ENCODE assay signal across 20 cellular contexts in the genomic region with DNA sequence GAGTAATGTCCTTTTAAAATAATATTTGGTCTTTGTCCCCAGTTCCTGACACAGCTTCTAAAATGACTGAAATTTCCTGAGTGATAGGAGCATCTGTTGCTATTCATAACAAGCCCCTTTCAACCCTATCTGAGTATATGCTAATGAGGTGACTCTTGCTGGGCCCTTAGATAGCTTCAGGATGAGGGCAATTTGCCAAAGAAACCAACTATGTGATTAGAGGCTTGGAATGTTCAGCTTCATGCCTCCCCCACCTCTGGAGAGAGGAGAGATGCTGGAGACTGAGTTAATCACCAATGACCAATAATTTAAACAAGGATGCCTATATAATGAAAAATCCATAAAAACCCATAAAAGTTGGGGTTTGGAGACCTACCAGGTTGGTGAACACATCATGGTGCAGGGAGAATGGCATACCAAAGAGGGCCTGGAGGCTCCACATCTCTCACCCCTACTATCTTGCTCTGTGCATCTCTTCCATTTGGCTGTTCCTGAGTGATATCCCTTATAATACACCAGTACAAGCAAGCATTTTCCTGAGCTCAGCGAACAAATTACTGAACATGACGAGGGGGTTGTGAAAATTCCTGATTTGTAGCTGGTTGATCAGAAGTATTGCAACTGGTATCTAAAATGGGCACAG.
A peak's percentile ranks its signal among the peaks of the same experiment; 100 is the strongest.
DNase-seq lines count a peak whose midpoint lies in the region; ATAC-seq, FAIRE-seq and TF ChIP-seq lines count a peak whose summit lies in the region.
"Had no signal": no experiment of that assay in that cellular context is flagged by ENCODE, and none has a peak within 500 bp of the region (broad histone marks: within the 10 kb centered on the region; RNA-seq: fewer than 3 reads in every experiment).

No MANE protein-coding gene starts in this region.

- H3K36me3 ChIP-seq in K562 (ENCODE audit: control insufficient read depth, insufficient read depth, low read length): no peaks in the 10 kb centered on the region
- H3K36me3 ChIP-seq: esophagus squamous epithelium, suprapubic skin had no signal

- POLR2A ChIA-PET in K562 (lab: Yijun Ruan, JAX): interaction anchor here (0.9 to 2.0 kb wide), 2 partner anchors 10 to 19 kb away, joined by 3 to 11 read pairs; no protein-coding TSS in a partner anchor

- no peak for TF ChIP-seq RAD21 in K562 (CRISPR knock-in tag; conservative IDR thresholded peaks at IDR 0.05 in 1 of 2, IDR thresholded peaks at IDR 0.05 in 1 of 2)

- WGBS in K562 (ENCODE audit: insufficient coverage, low coverage, missing lambda C conversion rate): 26% methylated on average over 2 of the region's 2 CpGs

- intact Hi-C loops in K562 (cut with micrococcal nuclease): no loop called here

- no peaks in the 10 kb centered on the region for H3K27me3 ChIP-seq in K562 (ENCODE audit: control insufficient read depth in 2 of 2, insufficient read depth in 2 of 2, low read length in 2 of 2)
- H3K27me3 ChIP-seq: esophagus squamous epithelium, suprapubic skin had no signal

- no TSS peak for BruUV-seq in K562 (replicated peaks; lab: Mats Ljungman, UMichigan)

- DNase-seq in EL (peak; percentile 82), NCI-H524 (lab: John Stamatoyannopoulos, UW) (peak; percentile 26 to 61), K562 (ENCODE audit: extremely low read depth in 1 of 4, low spot score in 3 of 4) (peak in 3 of 4 experiments; percentile 11 to 70 (median 13)), kidney tubule cell (ENCODE audit: low spot score) (peak; percentile 71), NK-92 (lab: John Stamatoyannopoulos, UW; ENCODE audit: unreplicated experiment) (no peak), NCI-H2081 treated with DMSO at 0.1 percent for 48 hours (lab: John Stamatoyannopoulos, UW) (no peak), NCI-H187 treated with DMSO at 0.1 percent for 48 hours (lab: John Stamatoyannopoulos, UW) (no peak)
- DNase-seq: activated CD4-positive, alpha-beta T cell treated with anti-CD3 and anti-CD28 coated beads for 1 hour; caudate nucleus; esophagus squamous epithelium; GF-D8; head of caudate nucleus; NCI-H1436; NCI-H345; SHP77 treated with DMSO at 0.1 percent for 48 hours; T-helper 1 cell had no signal

- no peak overlapping the region for H3K9ac ChIP-seq in K562 (ENCODE audit: insufficient read depth in 1 of 2, low read depth in 2 of 2, low read length in 2 of 2)

- FAIRE-seq in K562 (lab: Jason Lieb, UNC): peak; percentile 72
- FAIRE-seq: GM12892 had no signal

- no peak for TF ChIP-seq CTCF in K562 (IDR thresholded peaks at IDR 0.05 in 2 of 3, conservative IDR thresholded peaks at IDR 0.05 in 1 of 3; ENCODE audit: insufficient read depth in 2 of 3, low read depth in 1 of 3, low read length in 3 of 3)

- H3K4me3 ChIP-seq in K562: no peak overlapping the region
- H3K4me3 ChIP-seq: esophagus squamous epithelium, suprapubic skin had no signal

- H4K20me1 ChIP-seq in K562 (replicated peaks; ENCODE audit: control insufficient read depth, insufficient read depth, low read length): no peaks in the 10 kb centered on the region

- TF ChIP-seq EP300 in K562 (IDR thresholded peaks at IDR 0.05; ENCODE audit: low read length): peak; percentile 20; the same call in 1 of the 2 replicates

- TF ChIP-seq POLR2A in K562 (conservative IDR thresholded peaks at IDR 0.05): no peak

- H3K4me1 ChIP-seq in K562 (replicated peaks in 1 of 2; ENCODE audit: control insufficient read depth in 2 of 2, insufficient read depth in 2 of 2, low read length in 2 of 2): peaks cover 0 to 14% of the 10 kb centered on the region in 2 experiments; a peak in 1 of 5 replicates
- H3K4me1 ChIP-seq: esophagus squamous epithelium, suprapubic skin had no signal

- H2AFZ ChIP-seq in K562 (ENCODE audit: low read depth, low read length): peak overlapping the region; percentile 77

- H3K9me1 ChIP-seq in K562 (ENCODE audit: control insufficient read depth, insufficient read depth, low read length): no peaks in the 10 kb centered on the region

- ATAC-seq in K562 (peak; percentile 83), HG03439 (IDR thresholded peaks at IDR 0.05; ENCODE audit: unreplicated experiment) (no peak)
- ATAC-seq: natural killer cell treated with Interleukin-12 subunit alpha and Interleukin-12 subunit beta and Interleukin-15 and Interleukin-18, amount 100 ng/mL, for 72 hours had no signal

- CTCF ChIA-PET in K562 (lab: Yijun Ruan, JAX; ENCODE audit: low intra/inter-chr PET ratio): no interaction called here

- H3K27ac ChIP-seq in K562 (ENCODE audit: extremely low read depth, low read depth, low read length): no peak overlapping the region
- H3K27ac ChIP-seq: esophagus squamous epithelium, suprapubic skin had no signal

- in situ Hi-C loops in K562 (cut with MboI): no loop called here

- H3K4me2 ChIP-seq in K562 (ENCODE audit: insufficient read depth, low read length): no peak overlapping the region

- no peaks in the 10 kb centered on the region for H3K79me2 ChIP-seq in K562 (ENCODE audit: control insufficient read depth, insufficient read depth, low read length)

- no peaks in the 10 kb centered on the region for H3K9me3 ChIP-seq in K562 (replicated peaks; ENCODE audit: control insufficient read depth, insufficient read depth, low read depth, low read length)
- H3K9me3 ChIP-seq: esophagus squamous epithelium, suprapubic skin had no signal

TF ChIP-seq in K562, 482 proteins besides CTCF, POLR2A, EP300 and RAD21:
- no peak for TF ChIP-seq JUNB (CRISPR knock-in tag; conservative IDR thresholded peaks at IDR 0.05)
- no peak for TF ChIP-seq NUFIP1 (IDR thresholded peaks at IDR 0.05; ENCODE audit: partially characterized antibody)
- TF ChIP-seq, protein P1, sequence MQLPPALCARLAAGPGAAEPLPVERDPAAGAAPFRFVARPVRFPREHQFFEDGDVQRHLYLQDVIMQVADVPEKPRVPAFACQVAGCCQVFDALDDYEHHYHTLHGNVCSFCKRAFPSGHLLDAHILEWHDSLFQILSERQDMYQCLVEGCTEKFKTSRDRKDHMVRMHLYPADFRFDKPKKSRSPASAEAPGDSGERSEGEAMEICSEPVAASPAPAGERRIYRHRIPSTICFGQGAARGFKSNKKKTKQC (CRISPR knock-in tag; IDR thresholded peaks at IDR 0.05): no peak
- TF ChIP-seq NFIC (IDR thresholded peaks at IDR 0.05): peak; percentile 83
- no peak for TF ChIP-seq RBM15 (IDR thresholded peaks at IDR 0.05; ENCODE audit: insufficient read depth, low read length)
- TF ChIP-seq JUND (IDR thresholded peaks at IDR 0.05; ENCODE audit: borderline replicate concordance, low read depth, low read length): peak; percentile 6; the same call in 1 of the 2 replicates
- no peak for TF ChIP-seq JUND (tag; IDR thresholded peaks at IDR 0.05; ENCODE audit: borderline replicate concordance, low read depth, low read length)
- TF ChIP-seq CBFA2T3 (IDR thresholded peaks at IDR 0.05): peak; percentile 52; the same call in 1 of the 2 replicates
- TF ChIP-seq TCF3 (CRISPR knock-in tag; IDR thresholded peaks at IDR 0.05): peak; percentile 19; the same call in 1 of the 2 replicates
- no peak for TF ChIP-seq ZNF354B (CRISPR knock-in tag; IDR thresholded peaks at IDR 0.05)
- no peak for TF ChIP-seq ZFP36 (IDR thresholded peaks at IDR 0.05; ENCODE audit: low read depth, low read length, partially characterized antibody)

Comparison
In these comparisons a context has a peak if more than half of its experiments do, and no peak if none do; other contexts are left out.
1. DNase-seq: peak in EL (single experiment), NCI-H524 (2 of 2), K562 (3 of 4) and kidney tubule cell (single experiment); none in NK-92 (single experiment), NCI-H2081 treated with DMSO at 0.1 percent for 48 hours (single experiment) and NCI-H187 treated with DMSO at 0.1 percent for 48 hours (single experiment).